Comparison of ENCODE assay signal across 26 cellular contexts in the genomic region with DNA sequence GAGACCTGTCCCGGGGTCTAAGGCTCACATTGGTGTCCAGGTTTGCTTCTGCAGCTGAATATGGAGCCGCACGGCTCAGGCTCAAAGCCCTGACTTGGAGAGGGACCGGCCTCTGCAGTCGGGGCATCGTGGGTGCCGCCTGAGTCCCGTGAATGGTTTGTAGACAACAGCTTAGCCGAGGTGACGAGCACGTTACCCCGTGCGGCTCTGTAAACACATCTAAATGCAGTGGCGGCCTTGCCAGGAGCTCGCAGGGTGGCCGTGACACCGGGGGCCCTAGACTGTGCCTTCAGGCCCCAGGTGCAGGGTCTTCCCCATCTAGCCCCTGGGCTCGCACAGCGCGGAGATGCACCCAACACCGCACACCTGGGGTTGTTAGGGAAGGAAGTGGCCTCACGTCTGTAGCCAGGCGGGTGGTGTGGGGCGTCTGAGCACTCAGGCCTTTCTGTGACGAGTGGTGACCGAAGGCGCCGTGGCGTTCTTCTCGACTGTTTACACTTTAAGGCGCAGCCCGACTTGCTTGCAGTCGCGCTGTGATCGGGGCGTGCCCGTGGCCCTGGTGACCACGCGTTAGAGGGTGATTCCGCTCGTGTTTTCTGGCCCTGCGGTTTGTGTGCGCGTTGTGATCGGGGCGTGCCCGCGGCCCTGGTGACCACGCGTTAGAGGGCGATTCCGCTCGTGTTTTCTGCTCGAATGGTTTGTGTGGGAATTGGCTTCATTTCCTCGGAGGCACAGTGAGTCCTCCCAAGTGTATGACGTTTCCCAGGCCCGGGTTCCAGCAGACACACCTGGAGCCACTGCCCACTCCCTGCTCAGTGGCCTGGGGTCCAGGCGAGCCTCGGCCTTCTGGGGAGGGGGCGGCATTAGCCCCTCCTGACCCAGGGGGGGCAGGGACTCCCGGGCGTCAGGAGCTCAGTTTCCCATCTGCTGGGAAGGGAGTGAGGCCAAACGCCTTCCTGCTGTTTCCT.
A peak's percentile ranks its signal among the peaks of the same experiment; 100 is the strongest.
DNase-seq lines count a peak whose midpoint lies in the region; ATAC-seq, FAIRE-seq and TF ChIP-seq lines count a peak whose summit lies in the region.
"Had no signal": no experiment of that assay in that cellular context is flagged by ENCODE, and none has a peak within 500 bp of the region (broad histone marks: within the 10 kb centered on the region; RNA-seq: fewer than 3 reads in every experiment).

No MANE protein-coding gene starts in this region.

- H3K36me3 Mint-ChIP-seq in activated CD4-positive, alpha-beta T cell treated with anti-CD3 and anti-CD28 coated beads for 36 hours (ENCODE audit: low read depth) = peaks cover 27% of the 10 kb centered on the region

- H3K4me3 ChIP-seq in RWPE2 (ENCODE audit: severe bottlenecking) (no peak overlapping the region), left lung (no peak overlapping the region), psoas muscle (no peak overlapping the region), stomach (no peak overlapping the region), colonic mucosa (no peak overlapping the region)
- H3K4me3 ChIP-seq: skin epidermis, transverse colon had no signal

- no peak for TF ChIP-seq EP300 in stomach (IDR thresholded peaks at IDR 0.05)

- no peak overlapping the region for H3K4me3 Mint-ChIP-seq in activated CD4-positive, alpha-beta T cell treated with anti-CD3 and anti-CD28 coated beads for 36 hours
- H3K4me3 Mint-ChIP-seq: activated T-cell treated with anti-CD3 and anti-CD28 coated beads, Interleukin-2, amount 50 U/mL, for 72 hours; central memory CD8-positive, alpha-beta T cell; stimulated activated naive CD8-positive, alpha-beta T cell treated with anti-CD3 and anti-CD28 coated beads, Interleukin-15, Interleukin-2, amounts not matched to agents 100 ng/mL and 50 ng/mL, for 24 hours had no signal

- H3K27ac ChIP-seq in RWPE2 (ENCODE audit: poor library complexity, severe bottlenecking) (no peak overlapping the region), left lung (no peak overlapping the region), psoas muscle (no peak overlapping the region), stomach (no peak overlapping the region), colonic mucosa (no peak overlapping the region)
- H3K27ac ChIP-seq: 22Rv1, foreskin keratinocyte, parathyroid adenoma, transverse colon had no signal

- ATAC-seq in activated CD4-positive, alpha-beta T cell treated with anti-CD3 and anti-CD28 coated beads for 36 hours = no peak
- no peak for ATAC-seq in RWPE2 (ENCODE audit: low read depth)
- no peak for ATAC-seq in left lung
- ATAC-seq in psoas muscle = no peak
- ATAC-seq: activated naive CD4-positive, alpha-beta T cell treated with anti-CD3 and anti-CD28 coated beads, Interleukin-2, amount 50 U/mL, for 72 hours; activated T-cell treated with anti-CD3 and anti-CD28 coated beads, Interleukin-2, amount 50 U/mL, for 72 hours; foreskin keratinocyte had no signal

- no peak for TF ChIP-seq POLR2A in stomach (IDR thresholded peaks at IDR 0.05)

- WGBS in psoas muscle, 3 donors = 92 to 94% (median 94%) methylated on average over 63 of the region's 63 CpGs
- WGBS in stomach, 5 donors = 92 to 94% (median 94%) methylated on average over 60 to 63 of the region's 63 CpGs

- POLR2A ChIA-PET in activated CD4-positive, alpha-beta T cell treated with anti-CD3 and anti-CD28 coated beads for 36 hours (lab: Charles Lee) = no interaction called here

- H3K36me3 ChIP-seq in RWPE2 (ENCODE audit: low read depth) (no peaks in the 10 kb centered on the region), left lung (peaks cover 0 to 33% of the 10 kb centered on the region in 2 donors), psoas muscle (ENCODE audit: insufficient read depth in 1 of 2, low read depth in 1 of 2) (peaks cover 0 to 31% of the 10 kb centered on the region in 2 donors), stomach (peaks cover 14 to 36% (median 34%) of the 10 kb centered on the region in 4 donors), colonic mucosa (no peaks in the 10 kb centered on the region)
- H3K36me3 ChIP-seq: transverse colon had no signal

- DNase-seq in activated CD4-positive, alpha-beta T cell treated with anti-CD3 and anti-CD28 coated beads for 36 hours = peak; percentile 4
- no peak for DNase-seq in activated CD4-positive, alpha-beta T cell treated with anti-CD3 and anti-CD28 coated beads, Interleukin-2, amount 50 U/mL, for 4 hours
- peak; percentile 69 for DNase-seq in RWPE2 (ENCODE audit: low spot score)
- peak; percentile 25 to 78 for DNase-seq in left lung
- peak; percentile 18 to 50 for DNase-seq in psoas muscle
- DNase-seq in urothelium cell line (ENCODE audit: low spot score) = no peak
- DNase-seq in stomach = no peak
- DNase-seq in colonic mucosa = no peak
- DNase-seq: activated T-cell treated with anti-CD3 and anti-CD28 coated beads, Interleukin-2, amount 50 U/mL, for 72 hours; DMS79; foreskin keratinocyte; HCEC 1CT; hippocampal formation; MM.1S; NCI-H1436; NCI-H2171; NCI-H524 treated with DMSO at 0.1 percent for 48 hours; stimulated activated CD4-positive, alpha-beta T cell treated with anti-CD3 and anti-CD28 coated beads, Interleukin-2, amount 100 ng/mL, for 48 hours; transverse colon had no signal

- H3K9me3 ChIP-seq in RWPE2 (ENCODE audit: severe bottlenecking) (no peaks in the 10 kb centered on the region), left lung (no peaks in the 10 kb centered on the region), psoas muscle (no peaks in the 10 kb centered on the region), stomach (no peaks in the 10 kb centered on the region), colonic mucosa (no peaks in the 10 kb centered on the region)
- H3K9me3 ChIP-seq: transverse colon had no signal

- no peak overlapping the region for H3K9ac ChIP-seq in colonic mucosa (ENCODE audit: low read depth in 2 of 2, low read length in 2 of 2)
- H3K9ac ChIP-seq: parathyroid adenoma had no signal

- FAIRE-seq in urothelium cell line (lab: Jason Lieb, UNC) = no peak
- FAIRE-seq: astrocyte had no signal

- H3K27ac Mint-ChIP-seq in activated CD4-positive, alpha-beta T cell treated with anti-CD3 and anti-CD28 coated beads for 36 hours = no peak overlapping the region
- H3K27ac Mint-ChIP-seq: activated T-cell treated with anti-CD3 and anti-CD28 coated beads, Interleukin-2, amount 50 U/mL, for 72 hours; stimulated activated naive CD8-positive, alpha-beta T cell treated with anti-CD3 and anti-CD28 coated beads, Interleukin-15, Interleukin-2, amounts not matched to agents 100 ng/mL and 50 ng/mL, for 24 hours had no signal

- H3K9me3 Mint-ChIP-seq in activated CD4-positive, alpha-beta T cell treated with anti-CD3 and anti-CD28 coated beads for 36 hours (ENCODE audit: low read depth) = no peaks in the 10 kb centered on the region
- H3K9me3 Mint-ChIP-seq: activated naive CD4-positive, alpha-beta T cell treated with anti-CD3 and anti-CD28 coated beads, Interleukin-2, amount 50 U/mL, for 72 hours; activated T-cell treated with anti-CD3 and anti-CD28 coated beads, Interleukin-2, amount 50 U/mL, for 72 hours; central memory CD8-positive, alpha-beta T cell; stimulated activated naive CD8-positive, alpha-beta T cell treated with anti-CD3 and anti-CD28 coated beads, Interleukin-15, Interleukin-2, amounts not matched to agents 100 ng/mL and 50 ng/mL, for 24 hours had no signal

- no peaks in the 10 kb centered on the region for H3K27me3 Mint-ChIP-seq in activated CD4-positive, alpha-beta T cell treated with anti-CD3 and anti-CD28 coated beads for 36 hours
- H3K27me3 Mint-ChIP-seq: central memory CD8-positive, alpha-beta T cell; stimulated activated naive CD8-positive, alpha-beta T cell treated with anti-CD3 and anti-CD28 coated beads, Interleukin-15, Interleukin-2, amounts not matched to agents 100 ng/mL and 50 ng/mL, for 24 hours had no signal

- H3K4me1 Mint-ChIP-seq in activated CD4-positive, alpha-beta T cell treated with anti-CD3 and anti-CD28 coated beads for 36 hours = peaks cover 14% of the 10 kb centered on the region

- no peak for TF ChIP-seq CTCF in RWPE2 (IDR thresholded peaks at IDR 0.05; ENCODE audit: poor library complexity, severe bottlenecking)
- no peak for TF ChIP-seq CTCF in left lung (IDR thresholded peaks at IDR 0.05)
- TF ChIP-seq CTCF in psoas muscle (IDR thresholded peaks at IDR 0.05) = no peak
- no peak for TF ChIP-seq CTCF in stomach (IDR thresholded peaks at IDR 0.05)
- no peak for TF ChIP-seq CTCF in colonic mucosa (IDR thresholded peaks at IDR 0.05)

- no peaks in the 10 kb centered on the region for H3K4me1 ChIP-seq in RWPE2 (ENCODE audit: insufficient read depth, poor library complexity, severe bottlenecking)
- H3K4me1 ChIP-seq in left lung = no peaks in the 10 kb centered on the region
- H3K4me1 ChIP-seq in psoas muscle = peaks cover 18% of the 10 kb centered on the region
- H3K4me1 ChIP-seq in stomach = peaks cover 0 to 12% (median 8%) of the 10 kb centered on the region in 4 donors
- no peaks in the 10 kb centered on the region for H3K4me1 ChIP-seq in colonic mucosa
- H3K4me1 ChIP-seq: foreskin keratinocyte, parathyroid adenoma had no signal

- CTCF ChIA-PET in activated CD4-positive, alpha-beta T cell treated with anti-CD3 and anti-CD28 coated beads for 36 hours (lab: Charles Lee) = interaction anchor here (0.7 kb wide), 1 partner anchor 32 kb away, joined by 3 read pairs; no protein-coding TSS in a partner anchor

- H3K27me3 ChIP-seq in RWPE2 (ENCODE audit: insufficient read depth, poor library complexity, severe bottlenecking) (no peaks in the 10 kb centered on the region), left lung (no peaks in the 10 kb centered on the region), psoas muscle (ENCODE audit: insufficient read depth in 3 of 3, low read length in 2 of 3) (no peaks in the 10 kb centered on the region), stomach (no peaks in the 10 kb centered on the region), colonic mucosa (no peaks in the 10 kb centered on the region)
- H3K27me3 ChIP-seq: foreskin keratinocyte, transverse colon had no signal

- intact Hi-C loops in activated CD4-positive, alpha-beta T cell treated with anti-CD3 and anti-CD28 coated beads for 36 hours (cut with DNase I, micrococcal nuclease) = no loop called here
- intact Hi-C loops in left lung (cut with DNase I) (no loop called here), psoas muscle (cut with DNase I) (no loop called here), stomach (cut with DNase I; ENCODE audit: low total_unique reads) (no loop called here), colonic mucosa (cut with DNase I) (no loop called here)

Comparison
In these comparisons a context has a peak if more than half of its experiments do, and no peak if none do; other contexts are left out.
1. DNase-seq: peak in activated CD4-positive, alpha-beta T cell treated with anti-CD3 and anti-CD28 coated beads for 36 hours (single experiment), RWPE2 (single experiment), left lung (2 of 2) and psoas muscle (2 of 2); none in activated CD4-positive, alpha-beta T cell treated with anti-CD3 and anti-CD28 coated beads, Interleukin-2, amount 50 U/mL, for 4 hours (0 of 2), urothelium cell line (single experiment), stomach (single experiment) and colonic mucosa (single experiment).